8 cellular contexts compared by ENCODE assay signal in the genomic region with DNA sequence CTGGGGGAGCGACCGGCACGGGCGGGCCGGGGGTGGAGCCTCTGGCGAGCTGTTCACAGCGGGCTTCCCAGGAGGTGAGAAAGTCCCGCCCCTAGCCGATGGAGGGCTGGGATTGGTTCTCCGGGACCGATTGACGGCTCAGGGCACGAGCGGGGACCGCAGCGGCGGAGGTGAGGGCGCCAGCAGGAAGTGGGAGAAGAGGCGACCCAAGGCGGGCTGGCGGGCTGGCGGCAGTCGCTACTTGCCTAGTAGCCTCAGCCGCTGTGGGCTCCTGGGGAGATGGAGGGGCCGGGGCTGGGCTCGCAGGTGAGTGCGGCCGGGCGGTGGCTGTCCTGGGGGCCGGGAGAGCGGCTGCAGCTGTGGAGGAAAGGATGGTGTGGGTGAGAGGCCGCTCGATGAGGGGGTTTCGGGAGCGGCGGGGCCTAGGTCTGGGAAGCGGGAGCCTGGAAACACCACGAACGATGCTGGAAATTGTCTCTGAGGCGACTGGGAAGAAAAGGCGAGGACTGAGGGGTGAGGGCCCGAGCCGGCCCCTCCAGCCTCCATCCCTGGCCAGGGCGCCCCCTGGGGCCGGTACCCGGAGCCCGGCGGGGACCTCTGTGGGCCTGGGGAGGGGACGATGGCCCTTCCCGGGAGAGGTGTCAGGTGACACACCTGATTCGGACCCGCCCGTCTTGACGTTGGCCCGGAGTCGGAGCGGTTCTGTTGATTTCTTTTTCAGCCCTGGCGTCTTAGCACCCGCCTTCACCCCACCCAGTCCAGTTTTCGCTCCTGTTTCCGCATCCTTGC. TPM values are rescaled to one million over a fixed set of nuclear protein-coding genes. Genes with fewer than 3 reads are reported as not detected.
A peak's percentile ranks its signal among the peaks of the same experiment; 100 is the strongest.
DNase-seq lines count a peak whose midpoint lies in the region; ATAC-seq and TF ChIP-seq lines count a peak whose summit lies in the region.

A gene with protein sequence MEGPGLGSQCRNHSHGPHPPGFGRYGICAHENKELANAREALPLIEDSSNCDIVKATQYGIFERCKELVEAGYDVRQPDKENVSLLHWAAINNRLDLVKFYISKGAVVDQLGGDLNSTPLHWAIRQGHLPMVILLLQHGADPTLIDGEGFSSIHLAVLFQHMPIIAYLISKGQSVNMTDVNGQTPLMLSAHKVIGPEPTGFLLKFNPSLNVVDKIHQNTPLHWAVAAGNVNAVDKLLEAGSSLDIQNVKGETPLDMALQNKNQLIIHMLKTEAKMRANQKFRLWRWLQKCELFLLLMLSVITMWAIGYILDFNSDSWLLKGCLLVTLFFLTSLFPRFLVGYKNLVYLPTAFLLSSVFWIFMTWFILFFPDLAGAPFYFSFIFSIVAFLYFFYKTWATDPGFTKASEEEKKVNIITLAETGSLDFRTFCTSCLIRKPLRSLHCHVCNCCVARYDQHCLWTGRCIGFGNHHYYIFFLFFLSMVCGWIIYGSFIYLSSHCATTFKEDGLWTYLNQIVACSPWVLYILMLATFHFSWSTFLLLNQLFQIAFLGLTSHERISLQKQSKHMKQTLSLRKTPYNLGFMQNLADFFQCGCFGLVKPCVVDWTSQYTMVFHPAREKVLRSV (plus strand): TSS at position 198 of the 789 bp plus-strand sequence. CDS start 82 bp downstream, at position 280.

- TF ChIP-seq CTCF in BJ (IDR thresholded peaks at IDR 0.05; ENCODE audit: insufficient read depth, low read depth, low read length) (peak; percentile 68), kidney epithelial cell (IDR thresholded peaks at IDR 0.05; ENCODE audit: insufficient read depth, low read length, poor library complexity, severe bottlenecking) (peak; percentile 58)

- H3K4me3 ChIP-seq in BJ (ENCODE audit: low read depth, low read length) (peak within 1 kb of the TSS; percentile 93), kidney epithelial cell (ENCODE audit: low read depth, low read length) (peak within 1 kb of the TSS; percentile 94)

- H3K27me3 ChIP-seq in BJ (ENCODE audit: control insufficient read depth, insufficient read depth, low read length), result peaks cover 2% of the 10 kb centered on the region; the same call in 1 of the 2 replicates
- H3K27me3 ChIP-seq in kidney epithelial cell (ENCODE audit: control insufficient read depth, insufficient read depth, low read length), result no peaks in the 10 kb centered on the region

- H3K36me3 ChIP-seq in BJ (ENCODE audit: control insufficient read depth, insufficient read depth, low read length), result no peaks in the 10 kb centered on the region
- H3K36me3 ChIP-seq in kidney epithelial cell (ENCODE audit: control insufficient read depth, insufficient read depth, low read length), result no peaks in the 10 kb centered on the region

- POLR2A ChIA-PET in BJ (lab: Charles Lee), result no interaction called here

- peak; percentile 91 for TF ChIP-seq POLR2A in GM19193 (IDR thresholded peaks at IDR 0.05; ENCODE audit: extremely low read depth, insufficient read depth, insufficient read length)

- peak; percentile 99 for ATAC-seq in HG03432 (IDR thresholded peaks at IDR 0.05; ENCODE audit: unreplicated experiment)
- peak; percentile 98 for ATAC-seq in activated CD4-positive, CD25-positive, alpha-beta regulatory T cell treated with anti-CD3 and anti-CD28 coated beads, Interleukin-2, amount 50 U/mL, for 24 hours

- peak; percentile 55 for DNase-seq in BJ (ENCODE audit: low read depth)
- peak; percentile 86 for DNase-seq in NCI-H446 treated with DMSO at 0.1 percent for 48 hours (lab: John Stamatoyannopoulos, UW)
- DNase-seq in cerebellar nuclear complex (lab: John Stamatoyannopoulos, UW), result peak; percentile 49 to 61
- peak; percentile 69 for DNase-seq in kidney epithelial cell (ENCODE audit: low read depth)
- peak; percentile 93 to 96 for DNase-seq in stimulated activated CD4-positive, alpha-beta T cell treated with anti-CD3 and anti-CD28 coated beads, Interleukin-15, amount 100 ng/mL, for 48 hours (ENCODE audit: low read depth in 2 of 2)

- CTCF ChIA-PET in BJ (lab: Yijun Ruan, JAX), result interaction anchor here (0.6 to 1.7 kb wide), 11 partner anchors 10 to 808 kb away, joined by 3 to 8 read pairs (median 3); no protein-coding TSS in a partner anchor

RNA-seq across cellular contexts. Expression of the gene that starts here (rescaled TPM):
- polyA plus RNA-seq in BJ (2011; rRNA removed), result 9.3 and 16.7 TPM in 2 replicates
- 9.5 and 9.8 TPM in 2 replicates for polyA minus RNA-seq in BJ (2011; rRNA and poly(A)+ RNA removed)
- 23.3 and 27.6 TPM in 2 replicates for total RNA-seq in kidney epithelial cell

Comparison
In these comparisons a context has a peak if more than half of its experiments do, and no peak if none do; other contexts are left out.
1. Peak in every context shown above with its lines: DNase-seq, ATAC-seq and H3K4me3 ChIP-seq.